In the genomic region with DNA sequence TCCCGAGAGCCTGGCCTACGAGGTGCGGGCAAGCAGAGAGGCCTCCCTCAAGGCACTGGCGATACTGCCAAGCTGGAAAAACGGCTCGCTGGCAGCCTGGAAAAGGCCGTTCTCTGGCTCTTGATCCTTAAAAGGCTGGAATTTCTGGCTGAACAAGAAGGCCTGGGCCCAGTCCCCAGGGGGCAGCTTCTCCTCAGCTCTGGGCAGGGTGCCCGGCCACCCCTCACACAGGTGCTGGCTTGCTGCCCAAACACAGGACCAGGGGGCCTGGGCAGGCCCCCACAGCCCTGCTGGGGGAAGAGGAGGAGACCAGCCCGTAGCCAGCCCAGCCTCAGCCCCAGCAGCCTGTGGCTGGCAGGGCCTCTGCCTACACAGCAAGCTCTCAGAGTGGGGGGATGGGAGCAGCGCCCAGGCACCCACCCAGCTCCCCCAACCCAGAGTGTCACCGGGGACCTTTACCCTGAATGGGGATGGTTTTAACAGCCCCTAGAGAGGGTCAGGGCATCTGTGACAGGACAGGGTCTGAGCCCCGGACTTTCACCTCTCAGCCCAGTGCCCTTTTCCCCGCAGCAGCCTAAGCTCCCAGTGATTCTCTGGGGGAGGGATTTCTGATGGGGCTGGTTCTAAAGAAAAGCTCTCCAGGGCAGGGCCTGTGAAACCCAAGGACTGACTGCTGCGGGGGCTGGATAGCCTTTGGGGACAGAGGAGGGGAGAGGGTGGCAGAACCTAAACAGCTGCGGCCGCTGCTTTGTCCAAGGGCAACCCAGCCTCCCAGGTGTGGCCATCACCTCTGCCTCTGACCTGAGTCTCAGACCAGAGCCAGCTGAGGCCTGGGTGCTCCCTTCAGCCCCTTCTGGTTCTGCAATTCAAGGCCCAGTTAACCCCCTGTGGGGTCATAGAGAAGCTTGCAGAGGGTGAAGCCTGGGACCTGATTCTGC, we compare ENCODE assay signal across 8 cellular contexts. TPM values are rescaled to one million over a fixed set of nuclear protein-coding genes. Genes with fewer than 3 reads are reported as not detected.
DNase-seq lines count a peak whose midpoint lies in the region; FAIRE-seq and TF ChIP-seq lines count a peak whose summit lies in the region.

No MANE protein-coding gene starts in this region.

- dilution Hi-C loops in keratinocyte (cut with MboI; ENCODE audit: extremely low pct_ligation_motif_present, low sequenced_read_pairs): no loop called here

- H3K4me2 ChIP-seq in BLaER1 (peak overlapping the region; percentile 56), keratinocyte (ENCODE audit: control insufficient read depth, extremely low read depth, insufficient read depth, low read depth, low read length) (peak overlapping the region; percentile 85)

- H2AFZ ChIP-seq in keratinocyte (ENCODE audit: control insufficient read depth, low read length): peak overlapping the region; percentile 71

- H3K27ac ChIP-seq in BLaER1: peak overlapping the region; percentile 60
- H3K27ac ChIP-seq in keratinocyte (ENCODE audit: control insufficient read depth, insufficient read depth, low read length): peak overlapping the region; percentile 91
- peak overlapping the region; percentile 99 for H3K27ac ChIP-seq in stomach smooth muscle (ENCODE audit: low read length)

- no peaks in the 10 kb centered on the region for H3K79me2 ChIP-seq in keratinocyte (ENCODE audit: control insufficient read depth, insufficient read depth, low read length)

- H3K4me3 ChIP-seq in BLaER1 (no peak overlapping the region), keratinocyte (ENCODE audit: control insufficient read depth in 2 of 3, extremely low read depth in 1 of 3, insufficient read depth in 2 of 3, low read depth in 1 of 3, low read length in 3 of 3) (peak overlapping the region in 2 of 3 experiments; percentile 21 to 41), stomach smooth muscle (ENCODE audit: low read length in 2 of 2) (peak overlapping the region; percentile 23 to 40)

- H4K20me1 ChIP-seq in BLaER1: no peaks in the 10 kb centered on the region
- H4K20me1 ChIP-seq in keratinocyte (ENCODE audit: control insufficient read depth, extremely low read depth, insufficient read depth, low read length): no peaks in the 10 kb centered on the region

- H3K36me3 ChIP-seq in BLaER1 (no peaks in the 10 kb centered on the region), keratinocyte (ENCODE audit: control insufficient read depth in 2 of 2, extremely low read depth in 1 of 2, insufficient read depth in 2 of 2, low read length in 2 of 2) (no peaks in the 10 kb centered on the region), stomach smooth muscle (ENCODE audit: control insufficient read depth in 2 of 2, insufficient read depth in 2 of 2, low read length in 2 of 2) (no peaks in the 10 kb centered on the region)

- H3K9ac ChIP-seq in BLaER1: peak overlapping the region; percentile 39; the same call in 1 of the 2 replicates
- peak overlapping the region; percentile 82 for H3K9ac ChIP-seq in keratinocyte (ENCODE audit: control insufficient read depth, extremely low read depth, insufficient read depth, low read length)
- peak overlapping the region; percentile 85 for H3K9ac ChIP-seq in stomach smooth muscle (ENCODE audit: low read length in 2 of 2)

- H3K4me1 ChIP-seq in BLaER1 (peaks cover 40% of the 10 kb centered on the region), keratinocyte (ENCODE audit: control insufficient read depth, extremely low read depth, insufficient read depth, low read length) (peaks cover 45% of the 10 kb centered on the region), stomach smooth muscle (ENCODE audit: control insufficient read depth, insufficient read depth, low read length) (peaks cover 41% of the 10 kb centered on the region)

- H3K9me3 ChIP-seq in BLaER1 (no peaks in the 10 kb centered on the region), keratinocyte (ENCODE audit: control insufficient read depth, low read depth, low read length) (no peaks in the 10 kb centered on the region), stomach smooth muscle (ENCODE audit: control insufficient read depth in 2 of 2, low read length in 2 of 2) (no peaks in the 10 kb centered on the region)

- no peaks in the 10 kb centered on the region for H3K27me3 ChIP-seq in BLaER1
- no peaks in the 10 kb centered on the region for H3K27me3 ChIP-seq in keratinocyte (ENCODE audit: control insufficient read depth, extremely low read depth, insufficient read depth, low read length)
- H3K27me3 ChIP-seq in stomach smooth muscle (ENCODE audit: control insufficient read depth in 1 of 2, insufficient read depth in 2 of 2, low read length in 2 of 2): no peaks in the 10 kb centered on the region

- H3K9me1 ChIP-seq in keratinocyte (ENCODE audit: control insufficient read depth, extremely low read depth, insufficient read depth, low read length): no peaks in the 10 kb centered on the region

- no peak for FAIRE-seq in keratinocyte (lab: Jason Lieb, UNC)

- TF ChIP-seq CTCF in keratinocyte (optimal IDR thresholded peaks at IDR 0.05 in 1 of 3, IDR thresholded peaks at IDR 0.05 in 1 of 3, conservative IDR thresholded peaks at IDR 0.05 in 1 of 3; ENCODE audit: extremely low read depth in 1 of 3, insufficient read depth in 2 of 3, low read length in 3 of 3): no peak
- TF ChIP-seq CTCF in GM10266 (IDR thresholded peaks at IDR 0.05; ENCODE audit: control insufficient read depth, insufficient read depth, low read depth, missing control alignments): no peak

- DNase-seq in NCI-H2081 treated with DMSO at 0.1 percent for 48 hours (lab: John Stamatoyannopoulos, UW): peak; percentile 86
- DNase-seq in astrocyte of the hippocampus (ENCODE audit: low read depth, low spot score): peak; percentile 92
- no peak for DNase-seq in keratinocyte (ENCODE audit: low read depth, low spot score)
- no peak for DNase-seq in GM10266 (ENCODE audit: extremely low spot score)
- no peak for DNase-seq in T-helper 9 cell
- DNase-seq in NOMO-1 (lab: John Stamatoyannopoulos, UW; ENCODE audit: unreplicated experiment in 2 of 2): no peak

RNA-seq across cellular contexts. Expression of gene TOB1, which starts 38.6 kb away (rescaled TPM):
- 59.5 to 73.3 TPM (median 64.4 TPM) in 3 replicates for polyA plus RNA-seq in keratinocyte
- polyA plus RNA-seq in keratinocyte (2011; ENCODE audit: low read depth): 97.4 TPM
- polyA plus RNA-seq in keratinocyte (2011; cell fraction: cytosol; rRNA removed): 43.7 and 59.1 TPM in 2 replicates
- 146 and 173 TPM in 2 replicates for polyA plus RNA-seq in keratinocyte (2011; cell fraction: nucleus; rRNA removed)
- polyA plus RNA-seq in keratinocyte (2012; ENCODE audit: low replicate concordance): 94.3 and 311 TPM in 2 replicates
- polyA minus RNA-seq in keratinocyte: 84.2 to 122 TPM (median 105 TPM) in 3 replicates
- polyA minus RNA-seq in keratinocyte (2011; cell fraction: cytosol; rRNA and poly(A)+ RNA removed): 108 TPM
- 181 and 201 TPM in 2 replicates for polyA minus RNA-seq in keratinocyte (2011; cell fraction: nucleus; rRNA and poly(A)+ RNA removed)

Comparison
In these comparisons a context has a peak if more than half of its experiments do, and no peak if none do; other contexts are left out.
1. DNase-seq: peak in NCI-H2081 treated with DMSO at 0.1 percent for 48 hours (single experiment) and astrocyte of the hippocampus (single experiment); none in keratinocyte (single experiment), GM10266 (single experiment), T-helper 9 cell (single experiment) and NOMO-1 (0 of 2).
2. Peak in every context shown above with its lines, with median percentiles within 50 percentile points of each other: H3K27ac ChIP-seq and H3K9ac ChIP-seq.